Comparison of ENCODE assay signal across 27 cellular contexts in genomic region chr18:154151-154550, GRCh38. TPM values are rescaled to one million over a fixed set of nuclear protein-coding genes. Genes with fewer than 3 reads are reported as not detected.
A peak's percentile ranks its signal among the peaks of the same experiment; 100 is the strongest.
DNase-seq lines count a peak whose midpoint lies in the region; ATAC-seq and TF ChIP-seq lines count a peak whose summit lies in the region.
"Had no signal": no experiment of that assay in that cellular context is flagged by ENCODE, and none has a peak within 500 bp of the region (broad histone marks: within the 10 kb centered on the region; RNA-seq: fewer than 3 reads in every experiment).

No MANE protein-coding gene starts in this region.

- no peak overlapping the region for H3K14ac ChIP-seq in H9 (ENCODE audit: insufficient read depth, low read length)

- H3K4me2 ChIP-seq in H9 (ENCODE audit: insufficient read depth, insufficient read length, low read length): no peak overlapping the region
- H3K4me2 ChIP-seq: A549 had no signal

- no peaks in the 10 kb centered on the region for H4K20me1 ChIP-seq in H9 (ENCODE audit: control insufficient read depth, insufficient read depth, insufficient read length)

- H3K23me2 ChIP-seq in H9 (ENCODE audit: insufficient read length, low read depth, low read length, poor library complexity, severe bottlenecking): no peaks in the 10 kb centered on the region

- no peak for TF ChIP-seq CTCF in lower lobe of right lung (IDR thresholded peaks at IDR 0.05)
- TF ChIP-seq CTCF in H9 (conservative IDR thresholded peaks at IDR 0.05): no peak

- H3K79me1 ChIP-seq in H9 (ENCODE audit: insufficient read depth, low read depth, low read length, poor library complexity, severe bottlenecking): no peaks in the 10 kb centered on the region

- H4K8ac ChIP-seq in H9 (replicated peaks; ENCODE audit: insufficient read length, low read depth, low read length): no peak overlapping the region

- no peak overlapping the region for H4K5ac ChIP-seq in H9 (ENCODE audit: insufficient read length, low read depth, low read length)

- H3K4ac ChIP-seq in H9 (ENCODE audit: low read depth, low read length): no peak overlapping the region

- H3K18ac ChIP-seq in H9 (ENCODE audit: insufficient read length, low read depth, low read length): no peak overlapping the region

- H3K9me3 ChIP-seq in lower lobe of right lung (no peaks in the 10 kb centered on the region), H9 (ENCODE audit: control insufficient read depth, low read depth, low read length) (no peaks in the 10 kb centered on the region)
- H3K9me3 ChIP-seq: A549, MG63, right atrium auricular region, spleen, upper lobe of right lung had no signal

- H2BK12ac ChIP-seq in H9 (ENCODE audit: insufficient read length, low read depth, low read length): no peak overlapping the region

- H3K4me3 Mint-ChIP-seq in H9: no peak overlapping the region
- H3K4me3 Mint-ChIP-seq: activated CD4-positive, alpha-beta T cell treated with anti-CD3 and anti-CD28 coated beads for 36 hours; HFFc6; T-helper 2 cell treated with Interferon-gamma antibody and Interleukin-4, amounts not matched to agents 5 μg/mL and 100 μg/mL, for 36 hours had no signal

- no peak overlapping the region for H2AFZ ChIP-seq in H9 (ENCODE audit: low read length)
- H2AFZ ChIP-seq: parathyroid adenoma had no signal

- no peak overlapping the region for H2AK5ac ChIP-seq in H9 (ENCODE audit: insufficient read length, low read length)

- H3K36me3 ChIP-seq in lower lobe of right lung: no peaks in the 10 kb centered on the region
- H3K36me3 ChIP-seq: MG63, right atrium auricular region, spleen, upper lobe of right lung had no signal

- peak; percentile 13 for DNase-seq in NCI-H82 (lab: John Stamatoyannopoulos, UW)
- no peak for DNase-seq in NCI-H82 treated with DMSO at 0.1 percent for 48 hours (lab: John Stamatoyannopoulos, UW; ENCODE audit: unreplicated experiment)
- peak; percentile 19 for DNase-seq in NCI-H69 (lab: John Stamatoyannopoulos, UW)
- DNase-seq in fibroblast of peridontal ligament (ENCODE audit: extremely low read depth): peak; percentile 21
- no peak for DNase-seq in KBM-7
- DNase-seq in activated CD4-positive, alpha-beta T cell treated with anti-CD3 and anti-CD28 coated beads, Interleukin-2, amount 50 U/mL, for 48 hours: no peak
- DNase-seq in lower lobe of right lung: no peak
- no peak for DNase-seq in H9
- DNase-seq: activated CD4-positive, alpha-beta T cell treated with anti-CD3 and anti-CD28 coated beads for 36 hours; amygdala; DMS79; HFFc6; MG63; NCI-H1105; NCI-H187; NCI-H2171 treated with DMSO at 0.1 percent for 48 hours; NCI-H510A; Right ventricle myocardium superior; spleen; stimulated activated CD4-positive, alpha-beta T cell treated with anti-CD3 and anti-CD28 coated beads, Interleukin-2, amount 100 ng/mL, for 24 hours; stimulated activated naive CD8-positive, alpha-beta T cell treated with anti-CD3 and anti-CD28 coated beads, Interleukin-15, Interleukin-2, amounts not matched to agents 100 U/mL and 50 U/mL, for 24 hours; upper lobe of right lung had no signal

- peaks cover 0 to 27% of the 10 kb centered on the region in 2 experiments; a peak in 1 of 5 replicates for H3K9me3 Mint-ChIP-seq in H9
- H3K9me3 Mint-ChIP-seq: activated naive CD4-positive, alpha-beta T cell treated with anti-CD3 and anti-CD28 coated beads, Interleukin-2, amount 50 U/mL, for 72 hours; HFFc6; T-helper 2 cell treated with Interferon-gamma antibody and Interleukin-4, amounts not matched to agents 5 μg/mL and 100 μg/mL, for 36 hours had no signal

- no peak overlapping the region for H3K9ac ChIP-seq in H9 (ENCODE audit: extremely low read depth, insufficient read length, low read length)
- H3K9ac ChIP-seq: parathyroid adenoma had no signal

- H2BK15ac ChIP-seq in H9 (ENCODE audit: low read depth, low read length): no peak overlapping the region

- H3K4me3 ChIP-seq in lower lobe of right lung: no peak overlapping the region
- H3K4me3 ChIP-seq: A549, MG63, right atrium auricular region, spleen, upper lobe of right lung had no signal

- intact Hi-C loops in lower lobe of right lung (cut with DNase I): no loop called here

- H3K4me1 ChIP-seq in lower lobe of right lung: peaks cover 1% of the 10 kb centered on the region
- no peaks in the 10 kb centered on the region for H3K4me1 ChIP-seq in H9 (ENCODE audit: insufficient read depth, low read length)
- H3K4me1 ChIP-seq: A549, parathyroid adenoma had no signal

- H3K27ac Mint-ChIP-seq in H9: no peak overlapping the region; a peak in 1 of 7 replicates
- H3K27ac Mint-ChIP-seq: activated CD4-positive, alpha-beta T cell treated with anti-CD3 and anti-CD28 coated beads for 36 hours; activated naive CD4-positive, alpha-beta T cell treated with anti-CD3 and anti-CD28 coated beads, Interleukin-2, amount 50 U/mL, for 72 hours; HFFc6; T-helper 2 cell treated with Interferon-gamma antibody and Interleukin-4, amounts not matched to agents 5 μg/mL and 100 μg/mL, for 36 hours had no signal

- no peak overlapping the region for H2BK20ac ChIP-seq in H9 (ENCODE audit: low read depth, low read length, poor library complexity, severe bottlenecking)

- peaks cover 49% of the 10 kb centered on the region for H3K27me3 Mint-ChIP-seq in H9 (ENCODE audit: low read depth)

- no peak overlapping the region for H2BK120ac ChIP-seq in H9 (ENCODE audit: low read depth, low read length, poor library complexity, severe bottlenecking)

- no peak overlapping the region for H3K56ac ChIP-seq in H9 (ENCODE audit: insufficient read length, low read depth, low read length)

- H4K91ac ChIP-seq in H9 (ENCODE audit: insufficient read length, low read depth, low read length): no peak overlapping the region

- no peak overlapping the region for H3T11ph ChIP-seq in H9 (ENCODE audit: low read length)

- H3K23ac ChIP-seq in H9 (ENCODE audit: insufficient read length, low read depth, low read length): no peak overlapping the region

- H3K36me3 Mint-ChIP-seq in H9 (ENCODE audit: insufficient read depth in 1 of 3, low read depth in 3 of 3): no peaks in the 10 kb centered on the region

- in situ Hi-C loops in KBM-7 (cut with MboI; ENCODE audit: low pct_unique_long_range_greater_than_20kb, low sequenced_read_pairs): no loop called here

- H3K27ac ChIP-seq in lower lobe of right lung (no peak overlapping the region), H9 (ENCODE audit: insufficient read length, low read depth, low read length) (no peak overlapping the region)
- H3K27ac ChIP-seq: A549, parathyroid adenoma, right atrium auricular region, spleen, upper lobe of right lung had no signal

- peaks cover 5% of the 10 kb centered on the region for H3K79me2 ChIP-seq in H9 (ENCODE audit: insufficient read depth, low read length)

- no peak for ATAC-seq in lower lobe of right lung
- ATAC-seq: A549; activated CD4-positive, alpha-beta T cell treated with anti-CD3 and anti-CD28 coated beads for 36 hours; activated naive CD4-positive, alpha-beta T cell treated with anti-CD3 and anti-CD28 coated beads, Interleukin-2, amount 50 U/mL, for 72 hours; stimulated activated naive CD8-positive, alpha-beta T cell treated with anti-CD3 and anti-CD28 coated beads, Interleukin-15, Interleukin-2, amounts not matched to agents 100 U/mL and 50 U/mL, for 24 hours; upper lobe of right lung had no signal

- no peaks in the 10 kb centered on the region for H3K4me1 Mint-ChIP-seq in H9

- no peak overlapping the region for H2BK5ac ChIP-seq in H9 (ENCODE audit: insufficient read length, low read length)

- WGBS in H9 (ENCODE audit: extremely low coverage, insufficient read length, low lambda C conversion rate): no CpG with 5 or more reads among the region's 7 CpGs

- H3K27me3 ChIP-seq in lower lobe of right lung (ENCODE audit: low read depth) (peaks cover 4% of the 10 kb centered on the region), H9 (ENCODE audit: insufficient read depth, low read length) (peaks cover 4% of the 10 kb centered on the region; the same call in 1 of the 2 replicates)
- H3K27me3 ChIP-seq: MG63, right atrium auricular region had no signal

RNA-seq across cellular contexts. Expression of gene USP14, which starts 4.2 kb away (rescaled TPM):
- total RNA-seq in lower lobe of right lung (43.2 TPM), H9 (2021) (92.1 and 94.0 TPM in 2 replicates)

Comparison
In these comparisons a context has a peak if more than half of its experiments do, and no peak if none do; other contexts are left out.
1. DNase-seq: peak in NCI-H82 (single experiment), NCI-H69 (single experiment) and fibroblast of peridontal ligament (single experiment); none in NCI-H82 treated with DMSO at 0.1 percent for 48 hours (single experiment), KBM-7 (single experiment), activated CD4-positive, alpha-beta T cell treated with anti-CD3 and anti-CD28 coated beads, Interleukin-2, amount 50 U/mL, for 48 hours (0 of 2), lower lobe of right lung (single experiment) and H9 (single experiment).